In the genomic region with DNA sequence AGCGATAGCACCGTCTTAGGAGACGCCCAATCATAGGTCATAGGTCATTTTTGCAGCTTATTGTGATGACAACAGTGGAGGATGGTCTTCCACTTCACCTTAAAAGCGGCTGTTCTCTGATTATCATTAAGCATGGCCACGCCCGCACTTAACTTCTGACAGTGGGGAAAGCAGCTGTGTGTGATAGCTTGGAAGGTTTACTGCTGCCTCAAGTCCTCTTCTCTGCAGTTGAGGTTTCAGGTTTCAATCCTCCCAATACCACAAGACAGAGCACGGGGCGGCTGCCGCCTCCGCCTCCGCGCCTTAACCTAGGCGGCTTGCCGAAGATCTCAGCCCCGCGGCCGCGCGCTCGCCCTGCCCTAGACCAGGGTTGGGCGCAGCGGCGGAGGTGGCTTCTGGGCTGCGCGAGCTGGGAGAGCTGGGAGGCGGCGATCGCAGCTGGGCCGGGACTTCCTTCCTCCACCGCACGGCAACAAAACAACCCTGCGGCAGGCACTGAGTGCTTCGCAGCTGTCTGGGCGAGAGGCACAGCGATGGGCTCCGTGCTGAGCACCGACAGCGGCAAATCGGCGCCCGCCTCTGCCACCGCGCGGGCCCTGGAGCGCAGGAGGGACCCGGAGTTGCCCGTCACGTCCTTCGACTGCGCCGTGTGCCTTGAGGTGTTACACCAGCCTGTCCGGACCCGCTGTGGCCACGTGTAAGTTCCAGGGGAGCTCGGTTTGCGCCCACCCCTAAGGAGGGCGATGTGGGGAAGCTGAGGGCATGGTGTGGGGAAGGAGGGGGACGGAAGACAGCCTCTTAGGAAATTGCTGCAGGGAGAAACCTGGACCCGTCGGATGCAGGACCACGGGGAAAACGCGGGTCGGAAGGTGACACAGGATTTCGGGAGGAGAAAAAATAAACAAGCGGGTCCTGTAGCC, we compare ENCODE assay signal across 1 cellular context.
TF ChIP-seq lines count a peak whose summit lies in the region.

Gene RNF125, plus strand, starts transcription at position 495 of the 920 bp plus-strand sequence. Its CDS starts 39 bp downstream, at position 534.

TF ChIP-seq in K562, 482 proteins besides CTCF, POLR2A, EP300 and RAD21 (continued from another document):
- TF ChIP-seq CTBP1 (IDR thresholded peaks at IDR 0.05; ENCODE audit: borderline replicate concordance): peak; percentile 84
- no peak for TF ChIP-seq U2AF2 (optimal IDR thresholded peaks at IDR 0.05; ENCODE audit: low read depth, low read length)
- TF ChIP-seq RBFOX2 (IDR thresholded peaks at IDR 0.05; ENCODE audit: low read depth, low read length): peak; percentile 41; the same call in 1 of the 2 replicates
- peak; percentile 75 for TF ChIP-seq DACH1 (IDR thresholded peaks at IDR 0.05; ENCODE audit: partially characterized antibody)
- no peak for TF ChIP-seq FOSL1 (tag; conservative IDR thresholded peaks at IDR 0.05)
- 0 out of 2 replicates have a peak, but pooled peaks have one; percentile 34 for TF ChIP-seq CREB1 (IDR thresholded peaks at IDR 0.05)
- TF ChIP-seq CREB1 (CRISPR knock-in tag; IDR thresholded peaks at IDR 0.05): no peak
- no peak for TF ChIP-seq MTA1 (IDR thresholded peaks at IDR 0.05; ENCODE audit: borderline replicate concordance)
- peak; percentile 35 to 87 for TF ChIP-seq E2F6 (IDR thresholded peaks at IDR 0.05; ENCODE audit: borderline replicate concordance in 1 of 2, extremely low read depth in 1 of 2, insufficient read depth in 1 of 2, insufficient read length in 1 of 2, low read depth in 1 of 2, low read length in 1 of 2, poor library complexity in 1 of 2, severe bottlenecking in 1 of 2)
- TF ChIP-seq HNRNPL (IDR thresholded peaks at IDR 0.05; ENCODE audit: low read depth, low read length): 0 out of 2 replicates have a peak, but pooled peaks have one; percentile 14
- TF ChIP-seq ZEB2 (IDR thresholded peaks at IDR 0.05): 0 out of 2 replicates have a peak, but pooled peaks have one; percentile 15
- TF ChIP-seq ZNF354B (CRISPR knock-in tag; IDR thresholded peaks at IDR 0.05): no peak
- peak; percentile 43; the same call in 1 of the 2 replicates for TF ChIP-seq NCOR1 (IDR thresholded peaks at IDR 0.05)
- TF ChIP-seq CREB3L1 (IDR thresholded peaks at IDR 0.05; ENCODE audit: borderline replicate concordance, low read depth): peak; percentile 36; the same call in 1 of the 2 replicates
- TF ChIP-seq KDM1A (IDR thresholded peaks at IDR 0.05): peak; percentile 35 to 69; a peak in 3 of 4 replicates
- TF ChIP-seq TEAD4 (IDR thresholded peaks at IDR 0.05; ENCODE audit: low read length): peak; percentile 53; the same call in 1 of the 2 replicates
- TF ChIP-seq TEAD4 (CRISPR knock-in tag; IDR thresholded peaks at IDR 0.05; ENCODE audit: borderline replicate concordance): no peak
- no peak for TF ChIP-seq CCAR2 (IDR thresholded peaks at IDR 0.05; ENCODE audit: low read depth, low read length)
- 0 out of 2 replicates have a peak, but pooled peaks have one; percentile 73 for TF ChIP-seq TCF7 (IDR thresholded peaks at IDR 0.05; ENCODE audit: borderline replicate concordance)
- TF ChIP-seq PHF8 (IDR thresholded peaks at IDR 0.05; ENCODE audit: borderline replicate concordance, low read length): peak; percentile 23; the same call in 1 of the 2 replicates
- peak; percentile 75 for TF ChIP-seq NR2C1 (IDR thresholded peaks at IDR 0.05)
- TF ChIP-seq NR2C1 (tag; IDR thresholded peaks at IDR 0.05): peak; percentile 78
- TF ChIP-seq, protein P1, sequence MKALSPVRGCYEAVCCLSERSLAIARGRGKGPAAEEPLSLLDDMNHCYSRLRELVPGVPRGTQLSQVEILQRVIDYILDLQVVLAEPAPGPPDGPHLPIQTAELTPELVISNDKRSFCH (CRISPR knock-in tag; IDR thresholded peaks at IDR 0.05): no peak
- TF ChIP-seq, protein P1 (tag; IDR thresholded peaks at IDR 0.05): 0 out of 2 replicates have a peak, but pooled peaks have one; percentile 44
- TF ChIP-seq TBP (optimal IDR thresholded peaks at IDR 0.05; ENCODE audit: low read depth, low read length): peak; percentile 9
- peak; percentile 17; the same call in 1 of the 2 replicates for TF ChIP-seq SOX6 (IDR thresholded peaks at IDR 0.05)
- 0 out of 2 replicates have a peak, but pooled peaks have one; percentile 14 for TF ChIP-seq SP1 (CRISPR knock-in tag; IDR thresholded peaks at IDR 0.05)
- peak; percentile 49; the same call in 1 of the 2 replicates for TF ChIP-seq MYNN (IDR thresholded peaks at IDR 0.05)
- TF ChIP-seq MYNN (CRISPR knock-in tag; IDR thresholded peaks at IDR 0.05): no peak
- peak in 1 of 2 experiments; percentile 47; a peak in 2 of 4 replicates for TF ChIP-seq MNT (conservative IDR thresholded peaks at IDR 0.05)
- peak; percentile 10; the same call in 1 of the 2 replicates for TF ChIP-seq STAG1 (CRISPR knock-in tag; IDR thresholded peaks at IDR 0.05; ENCODE audit: borderline replicate concordance)
- TF ChIP-seq SMAD4 (CRISPR knock-in tag; conservative IDR thresholded peaks at IDR 0.05): peak; percentile 56
- peak; percentile 49; the same call in 1 of the 2 replicates for TF ChIP-seq NCOA6 (IDR thresholded peaks at IDR 0.05)
- 0 out of 2 replicates have a peak, but pooled peaks have one; percentile 28 for TF ChIP-seq LCOR (CRISPR knock-in tag; IDR thresholded peaks at IDR 0.05)
- no peak for TF ChIP-seq ETS2 (tag; IDR thresholded peaks at IDR 0.05; ENCODE audit: borderline replicate concordance, poor library complexity, severe bottlenecking)
- TF ChIP-seq CBFA2T2 (conservative IDR thresholded peaks at IDR 0.05): peak; percentile 49; the same call in 1 of the 2 replicates
- peak; percentile 22; the same call in 1 of the 2 replicates for TF ChIP-seq ZFX (CRISPR knock-in tag; IDR thresholded peaks at IDR 0.05)
- no peak for TF ChIP-seq ZSCAN29 (IDR thresholded peaks at IDR 0.05)
- TF ChIP-seq ETV1 (tag; conservative IDR thresholded peaks at IDR 0.05; ENCODE audit: low read depth): 0 out of 2 replicates have a peak, but pooled peaks have one; percentile 20
